In genomic region chr11:87076874-87077429, GRCh38 we compare ENCODE assay signal across 24 cellular contexts.
"Had no signal": no experiment of that assay in that cellular context is flagged by ENCODE, and none has a peak within 500 bp of the region (broad histone marks: within the 10 kb centered on the region; RNA-seq: fewer than 3 reads in every experiment).

No MANE protein-coding gene starts in this region.

- H3K27me3 Mint-ChIP-seq: activated CD8-positive, alpha-beta memory T cell treated with anti-CD3 and anti-CD28 coated beads, Interleukin-2, amount 10 ng/mL, durations not matched to agents 7 days and 5 days; activated T-cell treated with anti-CD3 and anti-CD28 coated beads, Interleukin-2, amount 50 U/mL, for 24 hours; IgD-negative memory B cell had no signal

- ATAC-seq: activated CD8-positive, alpha-beta memory T cell treated with anti-CD3 and anti-CD28 coated beads, Interleukin-2, amount 10 ng/mL, durations not matched to agents 7 days and 5 days; activated naive CD4-positive, alpha-beta T cell treated with anti-CD3 and anti-CD28 coated beads, Interleukin-2, amount 50 U/mL, for 72 hours; WTC11 had no signal

- H3K27ac Mint-ChIP-seq: activated CD8-positive, alpha-beta memory T cell treated with anti-CD3 and anti-CD28 coated beads, Interleukin-2, amount 10 ng/mL, durations not matched to agents 7 days and 5 days; activated naive CD4-positive, alpha-beta T cell treated with anti-CD3 and anti-CD28 coated beads, Interleukin-2, amount 50 U/mL, for 72 hours; activated T-cell treated with anti-CD3 and anti-CD28 coated beads, Interleukin-2, amount 50 U/mL, for 24 hours; activated T-helper 1 cell treated with anti-CD3 and anti-CD28 coated beads, Interleukin-12 subunit alpha, Interleukin-12 subunit beta, Interleukin-2, Interleukin-4 antibody, amounts not matched to agents 30 ng/mL and 10 ng/mL and 1 ng/mL, durations not matched to agents 14 hours and 24 hours and 36 hours; WTC11 had no signal

- H3K4me2 ChIP-seq: KMS-11, PC-9 had no signal

- DNase-seq: activated CD4-positive, alpha-beta T cell treated with anti-CD3 and anti-CD28 coated beads for 48 hours; activated CD4-positive, alpha-beta T cell treated with anti-CD3 and anti-CD28 coated beads, Interleukin-2, amount 50 U/mL, for 4 hours; activated CD4-positive, CD25-positive, alpha-beta regulatory T cell treated with anti-CD3 and anti-CD28 coated beads, Interleukin-2, amount 50 U/mL, for 72 hours; activated CD8-positive, alpha-beta memory T cell treated with anti-CD3 and anti-CD28 coated beads, Interleukin-2, amount 10 ng/mL, durations not matched to agents 7 days and 5 days; activated effector memory CD4-positive, alpha-beta T cell treated with anti-CD3 and anti-CD28 coated beads, Interleukin-2, amount 50 U/mL, for 16 hours; activated naive CD4-positive, alpha-beta T cell treated with Interleukin-2 at 50 U/mL for 16 hours; activated T-cell treated with anti-CD3 and anti-CD28 coated beads, Interleukin-2, amount 50 U/mL, for 24 hours; brain microvascular endothelial cell; NCI-H1048; NCI-H146; NCI-H187 treated with DMSO at 0.1 percent for 48 hours; NCI-H2081 treated with DMSO at 0.1 percent for 48 hours; NCI-H446; NCI-H524; PC-9; SHP77 treated with DMSO at 0.1 percent for 48 hours; SW 1271 had no signal

- H2AFZ ChIP-seq: PC-9 had no signal

- H3K4me3 Mint-ChIP-seq: activated CD8-positive, alpha-beta memory T cell treated with anti-CD3 and anti-CD28 coated beads, Interleukin-2, amount 10 ng/mL, durations not matched to agents 7 days and 5 days; activated T-cell treated with anti-CD3 and anti-CD28 coated beads, Interleukin-2, amount 50 U/mL, for 24 hours; activated T-helper 1 cell treated with anti-CD3 and anti-CD28 coated beads, Interleukin-12 subunit alpha, Interleukin-12 subunit beta, Interleukin-2, Interleukin-4 antibody, amounts not matched to agents 30 ng/mL and 10 ng/mL and 1 ng/mL, durations not matched to agents 14 hours and 24 hours and 36 hours; IgD-negative memory B cell; WTC11 had no signal

- H3K27ac ChIP-seq: brain microvascular endothelial cell, cardiac muscle cell, KMS-11, PC-9, SK-N-MC had no signal

- H3K27me3 ChIP-seq: brain microvascular endothelial cell, cardiac muscle cell had no signal

- H3K9me3 Mint-ChIP-seq: activated naive CD4-positive, alpha-beta T cell treated with anti-CD3 and anti-CD28 coated beads, Interleukin-2, amount 50 U/mL, for 72 hours; activated T-cell treated with anti-CD3 and anti-CD28 coated beads, Interleukin-2, amount 50 U/mL, for 24 hours; activated T-helper 1 cell treated with anti-CD3 and anti-CD28 coated beads, Interleukin-12 subunit alpha, Interleukin-12 subunit beta, Interleukin-2, Interleukin-4 antibody, amounts not matched to agents 30 ng/mL and 10 ng/mL and 1 ng/mL, durations not matched to agents 14 hours and 24 hours and 36 hours; WTC11 had no signal

- H3K9ac ChIP-seq: KMS-11 had no signal

- H3K4me3 ChIP-seq: cardiac muscle cell, PC-9, SK-N-MC had no signal

- H3K36me3 ChIP-seq: brain microvascular endothelial cell had no signal
